In genomic region chr1:92943515-92943873, GRCh38 we compare ENCODE assay signal across 19 cellular contexts. TPM values are rescaled to one million over a fixed set of nuclear protein-coding genes. Genes with fewer than 3 reads are reported as not detected.
DNase-seq lines count a peak whose midpoint lies in the region; ATAC-seq and TF ChIP-seq lines count a peak whose summit lies in the region.
"Had no signal": no experiment of that assay in that cellular context is flagged by ENCODE, and none has a peak within 500 bp of the region (broad histone marks: within the 10 kb centered on the region; RNA-seq: fewer than 3 reads in every experiment).

No MANE protein-coding gene starts in this region.

- intact Hi-C loops in activated CD4-positive, alpha-beta T cell treated with anti-CD3 and anti-CD28 coated beads, Interleukin-2, amount 10 ng/mL, durations not matched to agents 24 days and 14 days (cut with micrococcal nuclease) = loop anchor here (5.0 kb wide), 1 partner anchor 56 kb away; no protein-coding TSS in a partner anchor
- intact Hi-C loops in dorsolateral prefrontal cortex (cut with DNase I) (loop anchor here (5.0 kb wide), 2 partner anchors 66 to 86 kb away; no protein-coding TSS in a partner anchor), transverse colon (cut with DNase I; ENCODE audit: low total_unique reads) (no loop called here), vagina (cut with DNase I) (no loop called here)

- peak overlapping the region in 5 of 59 donors; percentile 0 to 37 (median 9) for H3K4me3 ChIP-seq in dorsolateral prefrontal cortex
- H3K4me3 ChIP-seq in transverse colon = no peak overlapping the region
- no peak overlapping the region for H3K4me3 ChIP-seq in vagina
- H3K4me3 ChIP-seq: right lobe of liver had no signal

- H3K4me1 Mint-ChIP-seq in activated CD4-positive, alpha-beta T cell treated with anti-CD3 and anti-CD28 coated beads, Interleukin-2, amount 10 ng/mL, durations not matched to agents 24 days and 14 days = peaks cover 51% of the 10 kb centered on the region
- H3K4me1 Mint-ChIP-seq in naive B cell = peaks cover 56 to 90% (median 70%) of the 10 kb centered on the region in 3 donors

- H3K27me3 Mint-ChIP-seq in activated CD4-positive, alpha-beta T cell treated with anti-CD3 and anti-CD28 coated beads, Interleukin-2, amount 10 ng/mL, durations not matched to agents 24 days and 14 days = no peaks in the 10 kb centered on the region
- no peaks in the 10 kb centered on the region for H3K27me3 Mint-ChIP-seq in naive B cell
- H3K27me3 Mint-ChIP-seq: activated CD8-positive, alpha-beta memory T cell treated with anti-CD3 and anti-CD28 coated beads, Interleukin-2, amount 10 ng/mL, durations not matched to agents 7 days and 5 days; stimulated activated naive CD8-positive, alpha-beta T cell treated with anti-CD3 and anti-CD28 coated beads, Interleukin-15, amount 100 ng/mL, for 72 hours had no signal

- TF ChIP-seq CTCF in dorsolateral prefrontal cortex (IDR thresholded peaks at IDR 0.05 in 54 of 56, conservative IDR thresholded peaks at IDR 0.05 in 2 of 56; ENCODE audit: low read depth in 1 of 56, partially characterized antibody in 56 of 56) = no peak
- TF ChIP-seq CTCF in transverse colon (IDR thresholded peaks at IDR 0.05) = no peak
- TF ChIP-seq CTCF in vagina (IDR thresholded peaks at IDR 0.05) = no peak

- peaks cover 10% of the 10 kb centered on the region for H3K36me3 Mint-ChIP-seq in activated CD4-positive, alpha-beta T cell treated with anti-CD3 and anti-CD28 coated beads, Interleukin-2, amount 10 ng/mL, durations not matched to agents 24 days and 14 days (ENCODE audit: low read depth)
- peaks cover 0 to 10% of the 10 kb centered on the region in 2 donors for H3K36me3 Mint-ChIP-seq in naive B cell

- no peaks in the 10 kb centered on the region for H3K9me3 Mint-ChIP-seq in activated CD4-positive, alpha-beta T cell treated with anti-CD3 and anti-CD28 coated beads, Interleukin-2, amount 10 ng/mL, durations not matched to agents 24 days and 14 days
- H3K9me3 Mint-ChIP-seq in naive B cell = no peaks in the 10 kb centered on the region
- H3K9me3 Mint-ChIP-seq: activated T-helper 2 cell treated with anti-CD3 and anti-CD28 coated beads, Interferon-gamma antibody, Interleukin-2, Interleukin-4, amounts not matched to agents 10 μg/mL and 5 μg/mL and 100 μg/mL, durations not matched to agents 14 hours and 24 hours and 36 hours; stimulated activated naive CD8-positive, alpha-beta T cell treated with anti-CD3 and anti-CD28 coated beads, Interleukin-15, amount 100 ng/mL, for 72 hours; T-helper 2 cell treated with Interferon-gamma antibody and Interleukin-4, amounts not matched to agents 5 μg/mL and 100 μg/mL, for 36 hours had no signal

- peak overlapping the region; percentile 35 to 96 (median 90) for H3K27ac ChIP-seq in dorsolateral prefrontal cortex
- H3K27ac ChIP-seq in transverse colon = peak overlapping the region; percentile 16 to 63 (median 55)
- no peak overlapping the region for H3K27ac ChIP-seq in vagina
- H3K27ac ChIP-seq: 22Rv1, KMS-11 had no signal

- no peak for ATAC-seq in naive B cell (ENCODE audit: low read depth in 2 of 2)
- ATAC-seq in HG02642 (IDR thresholded peaks at IDR 0.05; ENCODE audit: poor library complexity, unreplicated experiment) = no peak
- ATAC-seq in GM19467 (IDR thresholded peaks at IDR 0.05; ENCODE audit: unreplicated experiment) = no peak
- ATAC-seq: activated CD8-positive, alpha-beta memory T cell treated with anti-CD3 and anti-CD28 coated beads, Interleukin-2, amount 10 ng/mL, durations not matched to agents 7 days and 5 days; stimulated activated naive CD8-positive, alpha-beta T cell treated with anti-CD3 and anti-CD28 coated beads, Interleukin-15, amount 100 ng/mL, for 72 hours had no signal

- no peak for TF ChIP-seq EP300 in transverse colon (IDR thresholded peaks at IDR 0.05; ENCODE audit: low read depth)

- no peak overlapping the region for H3K27ac Mint-ChIP-seq in activated CD4-positive, alpha-beta T cell treated with anti-CD3 and anti-CD28 coated beads, Interleukin-2, amount 10 ng/mL, durations not matched to agents 24 days and 14 days
- H3K27ac Mint-ChIP-seq in naive B cell = peak overlapping the region; percentile 85 to 97 (median 92)
- H3K27ac Mint-ChIP-seq: activated CD8-positive, alpha-beta memory T cell treated with anti-CD3 and anti-CD28 coated beads, Interleukin-2, amount 10 ng/mL, durations not matched to agents 7 days and 5 days; T-helper 2 cell treated with Interferon-gamma antibody and Interleukin-4, amounts not matched to agents 5 μg/mL and 100 μg/mL, for 36 hours had no signal

- H3K27me3 ChIP-seq in dorsolateral prefrontal cortex (no peaks in the 10 kb centered on the region), transverse colon (no peaks in the 10 kb centered on the region), vagina (no peaks in the 10 kb centered on the region)
- H3K27me3 ChIP-seq: BE2C, right lobe of liver had no signal

- peak; percentile 48 for DNase-seq in activated CD4-positive, alpha-beta T cell treated with anti-CD3 and anti-CD28 coated beads, Interleukin-2, amount 10 ng/mL, durations not matched to agents 24 days and 14 days
- no peak for DNase-seq in activated CD4-positive, alpha-beta T cell treated with anti-CD3 and anti-CD28 coated beads for 1 hour
- DNase-seq in dorsolateral prefrontal cortex (peak in 1 of 10 donors; percentile 48), naive B cell (no peak), transverse colon (no peak), vagina (ENCODE audit: extremely low spot score in 2 of 2) (no peak)
- DNase-seq: activated CD8-positive, alpha-beta memory T cell treated with anti-CD3 and anti-CD28 coated beads, Interleukin-2, amount 10 ng/mL, durations not matched to agents 7 days and 5 days; BE2C; GDM1; occipital lobe; stimulated activated CD4-positive, alpha-beta T cell treated with anti-CD3 and anti-CD28 coated beads, Interleukin-1b, Interleukin-23, amount 100 ng/mL, for 48 hours; stimulated activated naive CD8-positive, alpha-beta T cell treated with anti-CD3 and anti-CD28 coated beads, Interleukin-15, amount 100 ng/mL, for 72 hours had no signal

- H3K4me1 ChIP-seq in transverse colon (peaks cover 8 to 41% (median 23%) of the 10 kb centered on the region in 4 donors), vagina (peaks cover 16% of the 10 kb centered on the region)
- H3K4me1 ChIP-seq: BE2C had no signal

- no peaks in the 10 kb centered on the region for H3K9me3 ChIP-seq in transverse colon
- no peaks in the 10 kb centered on the region for H3K9me3 ChIP-seq in vagina
- H3K9me3 ChIP-seq: BE2C, right lobe of liver had no signal

- TF ChIP-seq POLR2A in transverse colon (IDR thresholded peaks at IDR 0.05) (no peak), vagina (IDR thresholded peaks at IDR 0.05) (no peak)

- WGBS in transverse colon (ENCODE audit: low coverage in 1 of 2), 2 donors = 90% methylated on average over 3 to 4 of the region's 4 CpGs

- H3K36me3 ChIP-seq in transverse colon (no peaks in the 10 kb centered on the region), vagina (no peaks in the 10 kb centered on the region)
- H3K36me3 ChIP-seq: BE2C, right lobe of liver had no signal

- in situ Hi-C loops in transverse colon (cut with MboI; ENCODE audit: low pct_ligation_motif_present in 1 of 4, low pct_unique_long_range_greater_than_20kb in 1 of 4, low sequenced_read_pairs in 3 of 4) = no loop called here

- H3K4me3 Mint-ChIP-seq in activated CD4-positive, alpha-beta T cell treated with anti-CD3 and anti-CD28 coated beads, Interleukin-2, amount 10 ng/mL, durations not matched to agents 24 days and 14 days = no peak overlapping the region
- peak overlapping the region; percentile 47 to 89 (median 66) for H3K4me3 Mint-ChIP-seq in naive B cell
- H3K4me3 Mint-ChIP-seq: activated CD8-positive, alpha-beta memory T cell treated with anti-CD3 and anti-CD28 coated beads, Interleukin-2, amount 10 ng/mL, durations not matched to agents 7 days and 5 days; stimulated activated naive CD8-positive, alpha-beta T cell treated with anti-CD3 and anti-CD28 coated beads, Interleukin-15, amount 100 ng/mL, for 72 hours; T-helper 2 cell treated with Interferon-gamma antibody and Interleukin-4, amounts not matched to agents 5 μg/mL and 100 μg/mL, for 36 hours had no signal

RNA-seq across cellular contexts. Expression of gene DIPK1A, which starts 17.8 kb away (rescaled TPM):
- total RNA-seq in activated CD4-positive, alpha-beta T cell treated with anti-CD3 and anti-CD28 coated beads, Interleukin-2, amount 10 ng/mL, durations not matched to agents 24 days and 14 days = 18.8 and 19.7 TPM in 2 replicates
- total RNA-seq in dorsolateral prefrontal cortex (10 to 100 TPM; 19.2 to 62.8 (median 43.8) TPM), transverse colon (10 to 100 TPM in 2 of 4 donors, 1 to 10 TPM in 2; 6.0 to 17.9 (median 11.2) TPM), vagina (7.9 TPM)
- 10 to 100 TPM; 26.0 to 57.3 (median 32.4) TPM for polyA plus RNA-seq in naive B cell (ENCODE audit: low read depth in 6 of 6)

Comparison
In these comparisons a context has a peak if more than half of its experiments do, and no peak if none do; other contexts are left out.
1. intact Hi-C loops: an anchor here in activated CD4-positive, alpha-beta T cell treated with anti-CD3 and anti-CD28 coated beads, Interleukin-2, amount 10 ng/mL, durations not matched to agents 24 days and 14 days (5.0 kb wide) and dorsolateral prefrontal cortex (5.0 kb wide); none called in transverse colon and vagina.